9 cellular contexts compared by ENCODE assay signal in genomic region chr20:7926767-7927166, GRCh38.
DNase-seq lines count a peak whose midpoint lies in the region; ATAC-seq, FAIRE-seq and TF ChIP-seq lines count a peak whose summit lies in the region.
"Had no signal": no experiment of that assay in that cellular context is flagged by ENCODE, and none has a peak within 500 bp of the region (broad histone marks: within the 10 kb centered on the region; RNA-seq: fewer than 3 reads in every experiment).

No MANE protein-coding gene starts in this region.

- no peaks in the 10 kb centered on the region for H3K36me3 ChIP-seq in HEK293 (ENCODE audit: control insufficient read depth in 2 of 2, insufficient read depth in 1 of 2, low read length in 2 of 2)

- CTCF ChIA-PET in HEK293 (lab: Yijun Ruan, JAX) = interaction anchor here (0.7 to 3.3 kb wide), 12 partner anchors 8 to 801 kb away, joined by 3 to 23 read pairs (median 4); no protein-coding TSS in a partner anchor

- FAIRE-seq in HTR-8/SVneo (lab: Jason Lieb, UNC) = no peak

- peak; percentile 11 to 12 for DNase-seq in AML-193 (lab: John Stamatoyannopoulos, UW)
- peak; percentile 17 for DNase-seq in kidney glomerular epithelial cell (lab: John Stamatoyannopoulos, UW)
- no peak for DNase-seq in HTR-8/SVneo (ENCODE audit: insufficient read length, low spot score)
- no peak for DNase-seq in NCI-H2029 treated with DMSO at 0.1 percent for 48 hours (lab: John Stamatoyannopoulos, UW)
- DNase-seq: activated CD4-positive, CD25-positive, alpha-beta regulatory T cell had no signal

- H3K4me3 ChIP-seq in HEK293 (ENCODE audit: low read depth, low read length) (no peak overlapping the region), WI38 (ENCODE audit: low read depth, low read length) (no peak overlapping the region)

- ATAC-seq in GM18502 (IDR thresholded peaks at IDR 0.05; ENCODE audit: poor library complexity, unreplicated experiment) (no peak), HG03039 (IDR thresholded peaks at IDR 0.05; ENCODE audit: unreplicated experiment) (no peak)

- H3K9me3 ChIP-seq in HEK293 (ENCODE audit: control insufficient read depth, insufficient read depth, low read depth, low read length) = no peaks in the 10 kb centered on the region

- no peak overlapping the region for H3K27ac ChIP-seq in HEK293 (ENCODE audit: extremely low read depth, low read depth, low read length)

- POLR2A ChIA-PET in HEK293 (lab: Yijun Ruan, JAX) = no interaction called here

- TF ChIP-seq CTCF in HEK293 (tag by site-specific recombination; IDR thresholded peaks at IDR 0.05) = no peak
- peak; percentile 53 for TF ChIP-seq CTCF in WI38 (IDR thresholded peaks at IDR 0.05; ENCODE audit: low read depth, low read length)

- no peaks in the 10 kb centered on the region for H3K4me1 ChIP-seq in HEK293 (ENCODE audit: control insufficient read depth, insufficient read depth, low read length)

TF ChIP-seq in HEK293, 187 proteins besides CTCF, POLR2A, EP300 and RAD21:
- peak; percentile 41 for TF ChIP-seq ZNF654 (tag by site-specific recombination; IDR thresholded peaks at IDR 0.05; ENCODE audit: low read depth)
- TF ChIP-seq ZNF561 (tag by site-specific recombination; IDR thresholded peaks at IDR 0.05; ENCODE audit: borderline replicate concordance) = no peak

Comparison
In these comparisons a context has a peak if more than half of its experiments do, and no peak if none do; other contexts are left out.
1. DNase-seq: peak in AML-193 (2 of 2) and kidney glomerular epithelial cell (single experiment); none in HTR-8/SVneo (single experiment) and NCI-H2029 treated with DMSO at 0.1 percent for 48 hours (single experiment).